In genomic region chr15:96054029-96054428, GRCh38 we compare ENCODE assay signal across 16 cellular contexts.
DNase-seq lines count a peak whose midpoint lies in the region; ATAC-seq, FAIRE-seq and TF ChIP-seq lines count a peak whose summit lies in the region.
"Had no signal": no experiment of that assay in that cellular context is flagged by ENCODE, and none has a peak within 500 bp of the region (broad histone marks: within the 10 kb centered on the region; RNA-seq: fewer than 3 reads in every experiment).

No MANE protein-coding gene starts in this region.

- intact Hi-C loops in kidney (cut with DNase I) (no loop called here), left lung (cut with DNase I) (no loop called here)

- peak overlapping the region; percentile 23; the same call in 1 of the 2 replicates for H3K4me3 ChIP-seq in GM12865 (ENCODE audit: low read depth, low read length)
- H3K4me3 ChIP-seq in astrocyte (ENCODE audit: insufficient read depth, low read depth, low read length): no peak overlapping the region
- peak overlapping the region; percentile 57 to 65 for H3K4me3 ChIP-seq in kidney (ENCODE audit: low read length in 2 of 2)
- no peak overlapping the region for H3K4me3 ChIP-seq in skeletal muscle satellite cell (ENCODE audit: low read length)
- H3K4me3 ChIP-seq in left lung: no peak overlapping the region

- no peaks in the 10 kb centered on the region for H3K79me2 ChIP-seq in astrocyte (ENCODE audit: insufficient read depth, low read length)

- peak overlapping the region; percentile 82 for H3K4me2 ChIP-seq in astrocyte (ENCODE audit: low read length)
- peak overlapping the region; percentile 59 for H3K4me2 ChIP-seq in skeletal muscle satellite cell (ENCODE audit: low read length)

- H3K9me3 ChIP-seq in astrocyte (ENCODE audit: insufficient read depth, low read depth, low read length) (no peaks in the 10 kb centered on the region), kidney (ENCODE audit: control insufficient read depth in 1 of 2, low read length in 2 of 2) (no peaks in the 10 kb centered on the region), skeletal muscle satellite cell (replicated peaks; ENCODE audit: low read length) (no peaks in the 10 kb centered on the region), left lung (no peaks in the 10 kb centered on the region)
- H3K9me3 ChIP-seq: lower lobe of right lung had no signal

- FAIRE-seq in astrocyte (lab: Jason Lieb, UNC): no peak
- FAIRE-seq in kidney (lab: Jason Lieb, UNC): no peak
- FAIRE-seq: endometrium, GM19239 had no signal

- ATAC-seq in HG02884 (IDR thresholded peaks at IDR 0.05; ENCODE audit: unreplicated experiment) (no peak), left lung (no peak)
- ATAC-seq: stimulated activated effector memory CD8-positive, alpha-beta T cell treated with anti-CD3 and anti-CD28 coated beads, Interleukin-12 subunit alpha, Interleukin-12 subunit beta, amount 100 ng/mL, for 72 hours had no signal

- H3K9me3 Mint-ChIP-seq in astrocyte (ENCODE audit: unreplicated experiment): no peaks in the 10 kb centered on the region
- H3K9me3 Mint-ChIP-seq: stimulated activated effector memory CD8-positive, alpha-beta T cell treated with anti-CD3 and anti-CD28 coated beads, Interleukin-12 subunit alpha, Interleukin-12 subunit beta, amount 100 ng/mL, for 72 hours had no signal

- H4K20me1 ChIP-seq in astrocyte (ENCODE audit: insufficient read depth, low read length): no peaks in the 10 kb centered on the region

- H3K9ac ChIP-seq in astrocyte (ENCODE audit: low read length) (no peak overlapping the region), kidney (ENCODE audit: low read length in 2 of 2) (peak overlapping the region; percentile 63 to 64), skeletal muscle satellite cell (ENCODE audit: low read depth, low read length) (no peak overlapping the region)

- H3K27me3 ChIP-seq in astrocyte (ENCODE audit: insufficient read depth, low read length) (peaks cover 7% of the 10 kb centered on the region), skeletal muscle satellite cell (ENCODE audit: control insufficient read depth, insufficient read depth, low read length) (no peaks in the 10 kb centered on the region), left lung (peaks cover 0 to 34% of the 10 kb centered on the region in 2 donors)

- no peak overlapping the region for H2AFZ ChIP-seq in astrocyte (ENCODE audit: low read depth, low read length)

- H3K4me1 Mint-ChIP-seq in astrocyte (ENCODE audit: low read depth, unreplicated experiment): peaks cover 4% of the 10 kb centered on the region
- H3K4me1 Mint-ChIP-seq: stimulated activated effector memory CD8-positive, alpha-beta T cell treated with anti-CD3 and anti-CD28 coated beads, Interleukin-12 subunit alpha, Interleukin-12 subunit beta, amount 100 ng/mL, for 72 hours had no signal

- H3K27me3 Mint-ChIP-seq in astrocyte (ENCODE audit: low read depth, unreplicated experiment): peaks cover 31% of the 10 kb centered on the region

- no peaks in the 10 kb centered on the region for H3K36me3 ChIP-seq in astrocyte (ENCODE audit: insufficient read depth, low read length)
- no peaks in the 10 kb centered on the region for H3K36me3 ChIP-seq in kidney (ENCODE audit: control insufficient read depth in 1 of 2, insufficient read depth in 2 of 2, low read length in 2 of 2)
- no peaks in the 10 kb centered on the region for H3K36me3 ChIP-seq in skeletal muscle satellite cell (ENCODE audit: insufficient read depth, low read length)
- no peaks in the 10 kb centered on the region for H3K36me3 ChIP-seq in left lung
- H3K36me3 ChIP-seq: lower lobe of right lung had no signal

- TF ChIP-seq CTCF in GM12865 (IDR thresholded peaks at IDR 0.05; ENCODE audit: insufficient read depth, low read depth, low read length, missing control alignments) (no peak), astrocyte (IDR thresholded peaks at IDR 0.05; ENCODE audit: insufficient read depth, low read depth, low read length) (no peak), kidney (IDR thresholded peaks at IDR 0.05; ENCODE audit: borderline replicate concordance, extremely low read depth, insufficient read depth) (no peak), left lung (IDR thresholded peaks at IDR 0.05) (no peak)

- H3K4me3 Mint-ChIP-seq in astrocyte (ENCODE audit: unreplicated experiment): no peak overlapping the region
- H3K4me3 Mint-ChIP-seq: stimulated activated effector memory CD8-positive, alpha-beta T cell treated with anti-CD3 and anti-CD28 coated beads, Interleukin-12 subunit alpha, Interleukin-12 subunit beta, amount 100 ng/mL, for 72 hours had no signal

- H3K36me3 Mint-ChIP-seq in astrocyte (ENCODE audit: low read depth, unreplicated experiment): no peaks in the 10 kb centered on the region
- H3K36me3 Mint-ChIP-seq: stimulated activated effector memory CD8-positive, alpha-beta T cell treated with anti-CD3 and anti-CD28 coated beads, Interleukin-12 subunit alpha, Interleukin-12 subunit beta, amount 100 ng/mL, for 72 hours had no signal

- no peak overlapping the region for H3K27ac ChIP-seq in astrocyte (ENCODE audit: low read depth, low read length)
- peak overlapping the region; percentile 84 to 90 for H3K27ac ChIP-seq in kidney (ENCODE audit: low read depth in 2 of 2, low read length in 2 of 2)
- no peak overlapping the region for H3K27ac ChIP-seq in left lung

- no peak for DNase-seq in GM12865 (ENCODE audit: low read depth)
- no peak for DNase-seq in astrocyte (ENCODE audit: low read depth)
- DNase-seq in kidney: no peak
- DNase-seq in glomerular visceral epithelial cell (ENCODE audit: extremely low spot score): no peak
- no peak for DNase-seq in left lung
- DNase-seq in NCI-H1092 (lab: John Stamatoyannopoulos, UW): no peak
- DNase-seq: activated naive CD4-positive, alpha-beta T cell; GOT3; NK-92 treated with Interleukin-12 subunit alpha and Interleukin-12 subunit beta, amount 100 ng/mL, for 24 hours; stimulated activated CD4-positive, alpha-beta T cell treated with anti-CD3 and anti-CD28 coated beads, Interleukin-2, amount 100 ng/mL, for 48 hours had no signal

- no peak overlapping the region for H3K27ac Mint-ChIP-seq in astrocyte (ENCODE audit: unreplicated experiment)
- H3K27ac Mint-ChIP-seq: stimulated activated effector memory CD8-positive, alpha-beta T cell treated with anti-CD3 and anti-CD28 coated beads, Interleukin-12 subunit alpha, Interleukin-12 subunit beta, amount 100 ng/mL, for 72 hours had no signal

- peaks cover 13% of the 10 kb centered on the region for H3K4me1 ChIP-seq in astrocyte (ENCODE audit: insufficient read depth, low read length)
- H3K4me1 ChIP-seq in kidney (ENCODE audit: control insufficient read depth in 1 of 2, insufficient read depth in 1 of 2, low read depth in 1 of 2, low read length in 2 of 2): peaks cover 0 to 8% of the 10 kb centered on the region in 2 donors
- H3K4me1 ChIP-seq in skeletal muscle satellite cell (ENCODE audit: control insufficient read depth, insufficient read depth, low read length): peaks cover 12% of the 10 kb centered on the region
- peaks cover 17 to 18% of the 10 kb centered on the region in 2 donors for H3K4me1 ChIP-seq in left lung

Comparison
In these comparisons a context has a peak if more than half of its experiments do, and no peak if none do; other contexts are left out.
1. H3K4me3 ChIP-seq: peak in GM12865 (single experiment) and kidney (2 of 2); none in astrocyte (single experiment), skeletal muscle satellite cell (single experiment) and left lung (0 of 2).
2. H3K27ac ChIP-seq: peak in kidney (2 of 2); none in astrocyte (single experiment) and left lung (0 of 2).
3. H3K9ac ChIP-seq: peak in kidney (2 of 2); none in astrocyte (single experiment) and skeletal muscle satellite cell (single experiment).